ENCODE assay signal across 2 cellular contexts in genomic region chr10:3764626-3765375, GRCh38.
TF ChIP-seq lines count a peak whose summit lies in the region.

No MANE protein-coding gene starts in this region.

TF ChIP-seq in A549, 52 proteins besides CTCF, POLR2A, EP300 and RAD21 (continued from another document):
- no peak for TF ChIP-seq ZFP36 (IDR thresholded peaks at IDR 0.05; ENCODE audit: borderline replicate concordance, partially characterized antibody)
- no peak for TF ChIP-seq KDM1A (IDR thresholded peaks at IDR 0.05; ENCODE audit: low read depth)
- no peak for TF ChIP-seq E2F6 (IDR thresholded peaks at IDR 0.05; ENCODE audit: borderline replicate concordance, low read depth)
- no peak for TF ChIP-seq NPAS2 (CRISPR knock-in tag; IDR thresholded peaks at IDR 0.05; ENCODE audit: borderline replicate concordance)
- TF ChIP-seq HOXB5 (CRISPR knock-in tag; IDR thresholded peaks at IDR 0.05) = no peak
- no peak for TF ChIP-seq TFCP2L1 (CRISPR knock-in tag; IDR thresholded peaks at IDR 0.05)
- no peak for TF ChIP-seq FOSB (CRISPR knock-in tag; IDR thresholded peaks at IDR 0.05)
- no peak for TF ChIP-seq MAZ (IDR thresholded peaks at IDR 0.05; ENCODE audit: borderline replicate concordance, low read depth, low read length)
- no peak for TF ChIP-seq CEBPB (IDR thresholded peaks at IDR 0.05)
- TF ChIP-seq ESRRA (IDR thresholded peaks at IDR 0.05; ENCODE audit: borderline replicate concordance, low read length) = no peak

TF ChIP-seq in IMR-90, 13 proteins besides CTCF, POLR2A, EP300 and RAD21 (continued from another document):
- TF ChIP-seq NFE2L2 (IDR thresholded peaks at IDR 0.05; ENCODE audit: low read depth, low read length) = no peak
- TF ChIP-seq MAFK (IDR thresholded peaks at IDR 0.05; ENCODE audit: low read depth, low read length) = no peak
- TF ChIP-seq ELK1 (IDR thresholded peaks at IDR 0.05; ENCODE audit: borderline replicate concordance, low read depth, low read length) = no peak
- no peak for TF ChIP-seq RCOR1 (IDR thresholded peaks at IDR 0.05; ENCODE audit: insufficient replicate concordance, low read length)
- no peak for TF ChIP-seq SMC3 (IDR thresholded peaks at IDR 0.05; ENCODE audit: low read depth, low read length)
- TF ChIP-seq MAZ (IDR thresholded peaks at IDR 0.05; ENCODE audit: borderline replicate concordance, low read depth, low read length) = no peak
- TF ChIP-seq CHD1 (IDR thresholded peaks at IDR 0.05; ENCODE audit: low read depth, low read length) = no peak
- TF ChIP-seq FOS (IDR thresholded peaks at IDR 0.05; ENCODE audit: low read depth, low read length) = no peak
- TF ChIP-seq RFX5 (IDR thresholded peaks at IDR 0.05; ENCODE audit: low read depth, low read length) = no peak
- no peak for TF ChIP-seq CEBPB (IDR thresholded peaks at IDR 0.05; ENCODE audit: low read depth, low read length)
- no peak for TF ChIP-seq MXI1 (IDR thresholded peaks at IDR 0.05; ENCODE audit: borderline replicate concordance, low read depth, low read length)
- no peak for TF ChIP-seq USF2 (IDR thresholded peaks at IDR 0.05; ENCODE audit: low read depth, low read length)
